11 cellular contexts compared by ENCODE assay signal in genomic region chr20:22974354-22974753, GRCh38.
DNase-seq lines count a peak whose midpoint lies in the region; ATAC-seq, FAIRE-seq and TF ChIP-seq lines count a peak whose summit lies in the region.
"Had no signal": no experiment of that assay in that cellular context is flagged by ENCODE, and none has a peak within 500 bp of the region (broad histone marks: within the 10 kb centered on the region; RNA-seq: fewer than 3 reads in every experiment).

No MANE protein-coding gene starts in this region.

- peak; percentile 74 for TF ChIP-seq CTCF in CD14-positive monocyte (IDR thresholded peaks at IDR 0.05)
- TF ChIP-seq CTCF in WERI-Rb-1 (IDR thresholded peaks at IDR 0.05; ENCODE audit: low read depth, low read length): peak; percentile 28; the same call in 1 of the 2 replicates
- TF ChIP-seq CTCF in kidney (IDR thresholded peaks at IDR 0.05; ENCODE audit: borderline replicate concordance, extremely low read depth, insufficient read depth): peak; percentile 38

- H3K36me3 ChIP-seq in WERI-Rb-1 (no peaks in the 10 kb centered on the region), kidney (ENCODE audit: control insufficient read depth in 1 of 2, insufficient read depth in 2 of 2, low read length in 2 of 2) (no peaks in the 10 kb centered on the region)
- H3K36me3 ChIP-seq: SJCRH30 had no signal

- H3K4me1 ChIP-seq in kidney (ENCODE audit: control insufficient read depth in 1 of 2, insufficient read depth in 1 of 2, low read depth in 1 of 2, low read length in 2 of 2): no peaks in the 10 kb centered on the region

- FAIRE-seq in kidney (lab: Jason Lieb, UNC): no peak
- FAIRE-seq in GM12891 (lab: Jason Lieb, UNC): no peak

- DNase-seq in CD14-positive monocyte (ENCODE audit: low spot score): no peak
- DNase-seq in WERI-Rb-1: no peak
- DNase-seq in kidney: no peak
- DNase-seq in GM12891 (ENCODE audit: insufficient read length, low spot score): no peak
- DNase-seq in immature natural killer cell: no peak
- DNase-seq in NCI-H510A treated with DMSO at 0.1 percent for 48 hours (lab: John Stamatoyannopoulos, UW): no peak
- DNase-seq: activated naive CD4-positive, alpha-beta T cell treated with anti-CD3 and anti-CD28 coated beads, Interleukin-2, amount 50 U/mL, for 16 hours; stimulated activated CD4-positive, alpha-beta T cell treated with anti-CD3 and anti-CD28 coated beads, Interleukin-4, amount 100 ng/mL, for 24 hours had no signal

- no peak overlapping the region for H3K27ac ChIP-seq in WERI-Rb-1
- no peak overlapping the region for H3K27ac ChIP-seq in kidney (ENCODE audit: low read depth in 2 of 2, low read length in 2 of 2)
- H3K27ac ChIP-seq: SJCRH30 had no signal

- ATAC-seq in HG02798 (IDR thresholded peaks at IDR 0.05; ENCODE audit: poor library complexity, unreplicated experiment) (peak; percentile 39), GM21367 (IDR thresholded peaks at IDR 0.05; ENCODE audit: unreplicated experiment) (no peak)

- H3K4me1 Mint-ChIP-seq in CD14-positive monocyte: no peaks in the 10 kb centered on the region
- no peaks in the 10 kb centered on the region for H3K4me1 Mint-ChIP-seq in immature natural killer cell

- TF ChIP-seq POLR2A in GM12891 (IDR thresholded peaks at IDR 0.05; ENCODE audit: low read depth, low read length): no peak

- H3K27me3 Mint-ChIP-seq in CD14-positive monocyte (ENCODE audit: low read depth in 3 of 3) (peaks cover 0 to 7% (median 1%) of the 10 kb centered on the region in 3 donors), immature natural killer cell (ENCODE audit: low read depth in 3 of 3) (peaks cover 2 to 8% (median 3%) of the 10 kb centered on the region in 3 donors)

- H3K9me3 Mint-ChIP-seq in CD14-positive monocyte (no peaks in the 10 kb centered on the region), immature natural killer cell (peaks cover 0 to 2% (median 0%) of the 10 kb centered on the region in 6 donors)

- H3K9me3 ChIP-seq in WERI-Rb-1 (ENCODE audit: severe bottlenecking) (no peaks in the 10 kb centered on the region), kidney (ENCODE audit: control insufficient read depth in 1 of 2, low read length in 2 of 2) (no peaks in the 10 kb centered on the region)
- H3K9me3 ChIP-seq: SJCRH30 had no signal

- no peaks in the 10 kb centered on the region for H3K36me3 Mint-ChIP-seq in CD14-positive monocyte
- H3K36me3 Mint-ChIP-seq in immature natural killer cell: no peaks in the 10 kb centered on the region

- H3K27me3 ChIP-seq in WERI-Rb-1 (ENCODE audit: insufficient read depth, low read depth, severe bottlenecking): peaks cover 42% of the 10 kb centered on the region
- H3K27me3 ChIP-seq: SJCRH30 had no signal

- intact Hi-C loops in CD14-positive monocyte (cut with micrococcal nuclease): no loop called here
- intact Hi-C loops in kidney (cut with DNase I): no loop called here

- H3K4me3 ChIP-seq in WERI-Rb-1 (ENCODE audit: low read depth, low read length): no peak overlapping the region
- no peak overlapping the region for H3K4me3 ChIP-seq in kidney (ENCODE audit: low read length in 2 of 2)
- H3K4me3 ChIP-seq: SJCRH30 had no signal

- H3K4me3 Mint-ChIP-seq in CD14-positive monocyte (no peak overlapping the region), immature natural killer cell (no peak overlapping the region)

- H3K9ac ChIP-seq in kidney (ENCODE audit: low read length in 2 of 2): no peak overlapping the region

- H3K27ac Mint-ChIP-seq in CD14-positive monocyte (no peak overlapping the region), immature natural killer cell (no peak overlapping the region)

TF ChIP-seq in GM12891, 5 proteins besides CTCF, POLR2A, EP300 and RAD21:
- TF ChIP-seq SPI1 (IDR thresholded peaks at IDR 0.05; ENCODE audit: low read depth, low read length): no peak
- no peak for TF ChIP-seq POU2F2 (IDR thresholded peaks at IDR 0.05; ENCODE audit: low read depth, low read length)
- no peak for TF ChIP-seq POLR2AphosphoS5 (IDR thresholded peaks at IDR 0.05; ENCODE audit: low read depth, low read length)
- no peak for TF ChIP-seq TAF1 (IDR thresholded peaks at IDR 0.05; ENCODE audit: low read depth, low read length)
- no peak for TF ChIP-seq PAX5 (IDR thresholded peaks at IDR 0.05; ENCODE audit: insufficient read depth, low read length, severe bottlenecking)
